Comparison of ENCODE assay signal across 1 cellular context in genomic region chr1:66711420-66711819, GRCh38.
TF ChIP-seq lines count a peak whose summit lies in the region.

No MANE protein-coding gene starts in this region.

TF ChIP-seq in HCT116, 20 proteins besides CTCF, POLR2A, EP300 and RAD21 (continued from another document):
- TF ChIP-seq EZH2phosphoT487 (IDR thresholded peaks at IDR 0.05; ENCODE audit: borderline replicate concordance) = no peak
- TF ChIP-seq, protein P1, sequence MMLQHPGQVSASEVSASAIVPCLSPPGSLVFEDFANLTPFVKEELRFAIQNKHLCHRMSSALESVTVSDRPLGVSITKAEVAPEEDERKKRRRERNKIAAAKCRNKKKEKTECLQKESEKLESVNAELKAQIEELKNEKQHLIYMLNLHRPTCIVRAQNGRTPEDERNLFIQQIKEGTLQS (IDR thresholded peaks at IDR 0.05) = no peak
TF ChIP-seq in HCT116: peak in this region for 0.
